24 cellular contexts compared by ENCODE assay signal in the genomic region with DNA sequence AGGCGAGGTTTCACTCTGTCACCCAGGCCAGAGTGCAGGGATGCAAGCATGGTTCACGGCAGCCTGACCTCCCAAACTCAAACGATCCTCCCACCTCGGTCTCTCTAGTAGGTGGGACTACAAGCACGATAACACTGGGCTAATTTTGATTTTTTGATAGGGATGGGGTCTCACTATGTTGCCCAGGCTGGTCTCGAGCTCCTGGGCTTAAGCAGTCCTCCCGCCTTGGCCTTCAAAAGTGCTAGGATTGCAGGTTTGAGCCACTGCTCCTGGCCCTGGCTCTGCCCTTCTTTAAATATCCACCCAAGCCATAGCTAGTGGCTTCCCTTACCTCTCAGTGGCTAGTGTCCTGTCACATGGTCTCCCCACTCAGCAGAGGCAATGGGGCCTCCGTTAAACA.
"Had no signal": no experiment of that assay in that cellular context is flagged by ENCODE, and none has a peak within 500 bp of the region (broad histone marks: within the 10 kb centered on the region; RNA-seq: fewer than 3 reads in every experiment).

No MANE protein-coding gene starts in this region.

- ATAC-seq: foreskin keratinocyte; gastroesophageal sphincter; heart left ventricle; left ventricle myocardium superior; lower lobe of right lung; natural killer cell; sciatic nerve; stimulated activated memory B cell treated with anti-CD40 and anti-IgM and Interleukin-4, amounts not matched to agents 10 μg/mL and 1 μg/mL and 100 μg/mL, for 72 hours; stimulated activated naive CD8-positive, alpha-beta T cell treated with anti-CD3 and anti-CD28 coated beads, Interleukin-15, Interleukin-2, amounts not matched to agents 100 U/mL and 50 U/mL, for 24 hours had no signal

- H3K4me2 ChIP-seq: hepatocyte, smooth muscle cell had no signal

- H3K9ac ChIP-seq: parathyroid adenoma had no signal

- H3K9me3 ChIP-seq: colonic mucosa, esophagus muscularis mucosa, gastroesophageal sphincter, heart left ventricle, lower lobe of right lung, testis, tibial artery had no signal

- H3K4me3 ChIP-seq: colonic mucosa, esophagus muscularis mucosa, gastroesophageal sphincter, heart left ventricle, hepatocyte, lower lobe of right lung, smooth muscle cell, testis, tibial artery had no signal

- H3K27me3 ChIP-seq: colonic mucosa, esophagus muscularis mucosa, foreskin keratinocyte, gastroesophageal sphincter, heart left ventricle, hepatocyte, testis, tibial artery had no signal

- H3K27ac ChIP-seq: colonic mucosa, esophagus muscularis mucosa, foreskin keratinocyte, gastroesophageal sphincter, heart left ventricle, hepatocyte, lower lobe of right lung, parathyroid adenoma, testis, tibial artery had no signal

- H3K4me1 ChIP-seq: colonic mucosa, foreskin keratinocyte, gastroesophageal sphincter, lower lobe of right lung, parathyroid adenoma, testis, tibial artery had no signal

- DNase-seq: colonic mucosa; effector CD8-positive, alpha-beta T cell; foreskin keratinocyte; heart left ventricle; immature natural killer cell; islet precursor cell; kidney glomerular epithelial cell; left ventricle myocardium superior; lower lobe of right lung; natural killer cell; stimulated activated CD4-positive, alpha-beta T cell treated with anti-CD3 and anti-CD28 coated beads, Interleukin-12 subunit alpha, Interleukin-12 subunit beta, amount 100 ng/mL, for 4 hours; stimulated activated CD4-positive, alpha-beta T cell treated with anti-CD3 and anti-CD28 coated beads, Interleukin-1b, Interleukin-23, amount 100 ng/mL, for 48 hours; stimulated activated CD4-positive, alpha-beta T cell treated with anti-CD3 and anti-CD28 coated beads, Interleukin-4, amount 100 ng/mL, for 24 hours; stimulated activated naive CD8-positive, alpha-beta T cell treated with anti-CD3 and anti-CD28 coated beads, Interleukin-15, Interleukin-2, amounts not matched to agents 100 U/mL and 50 U/mL, for 24 hours; substantia nigra; testis; tibial artery had no signal

- H2AFZ ChIP-seq: hepatocyte, parathyroid adenoma had no signal
